In genomic region chr5:113271015-113271414, GRCh38 we compare ENCODE assay signal across 19 cellular contexts.
A peak's percentile ranks its signal among the peaks of the same experiment; 100 is the strongest.
DNase-seq lines count a peak whose midpoint lies in the region; ATAC-seq, FAIRE-seq and TF ChIP-seq lines count a peak whose summit lies in the region.
"Had no signal": no experiment of that assay in that cellular context is flagged by ENCODE, and none has a peak within 500 bp of the region (broad histone marks: within the 10 kb centered on the region; RNA-seq: fewer than 3 reads in every experiment).

No MANE protein-coding gene starts in this region.

- H3K4me1 ChIP-seq in HepG2 (ENCODE audit: insufficient read depth, low read length), result no peaks in the 10 kb centered on the region
- H3K4me1 ChIP-seq in right lobe of liver, result peaks cover 0 to 29% (median 7%) of the 10 kb centered on the region in 4 donors
- H3K4me1 ChIP-seq in adrenal gland (replicated peaks in 1 of 2), result no peaks in the 10 kb centered on the region

- no peak overlapping the region for H3K4me3 ChIP-seq in HepG2 (replicated peaks in 1 of 3; ENCODE audit: insufficient read depth in 1 of 3, low read depth in 2 of 3, low read length in 3 of 3)
- H3K4me3 ChIP-seq in right lobe of liver, result no peak overlapping the region
- H3K4me3 ChIP-seq in brain microvascular endothelial cell (ENCODE audit: low read depth, low read length), result no peak overlapping the region
- H3K4me3 ChIP-seq in fibroblast of the aortic adventitia (ENCODE audit: low read depth, low read length), result no peak overlapping the region
- no peak overlapping the region for H3K4me3 ChIP-seq in adrenal gland
- H3K4me3 ChIP-seq: gastroesophageal sphincter, PC-9, upper lobe of right lung had no signal

- POLR2A ChIA-PET in HepG2 (lab: Yijun Ruan, JAX), result no interaction called here

- no peak for TF ChIP-seq CTCF in HepG2 (CRISPR knock-in tag; IDR thresholded peaks at IDR 0.05)
- TF ChIP-seq CTCF in right lobe of liver (IDR thresholded peaks at IDR 0.05), result no peak
- TF ChIP-seq CTCF in brain microvascular endothelial cell (IDR thresholded peaks at IDR 0.05; ENCODE audit: low read depth, low read length, missing control alignments), result no peak
- no peak for TF ChIP-seq CTCF in fibroblast of the aortic adventitia (IDR thresholded peaks at IDR 0.05; ENCODE audit: insufficient read depth, low read length)
- no peak for TF ChIP-seq CTCF in GM13976 (IDR thresholded peaks at IDR 0.05; ENCODE audit: borderline replicate concordance, control extremely low read depth, extremely low read depth, insufficient read depth, missing control alignments)
- TF ChIP-seq CTCF in adrenal gland (IDR thresholded peaks at IDR 0.05), result no peak

- TF ChIP-seq POLR2A in HepG2 (IDR thresholded peaks at IDR 0.05; ENCODE audit: insufficient read depth in 1 of 2, low read depth in 2 of 2, low read length in 2 of 2) (no peak), right lobe of liver (IDR thresholded peaks at IDR 0.05) (no peak), adrenal gland (IDR thresholded peaks at IDR 0.05) (no peak)

- H3K36me3 ChIP-seq in HepG2 (replicated peaks in 1 of 2; ENCODE audit: control insufficient read depth in 1 of 2, insufficient read depth in 2 of 2, low read length in 2 of 2) (no peaks in the 10 kb centered on the region), right lobe of liver (no peaks in the 10 kb centered on the region), brain microvascular endothelial cell (replicated peaks) (no peaks in the 10 kb centered on the region), adrenal gland (replicated peaks in 1 of 2) (no peaks in the 10 kb centered on the region)
- H3K36me3 ChIP-seq: gastroesophageal sphincter, upper lobe of right lung had no signal

- TF ChIP-seq RAD21 in HepG2 (CRISPR knock-in tag; IDR thresholded peaks at IDR 0.05), result no peak

- no peak for FAIRE-seq in HepG2 (lab: Jason Lieb, UNC)

- H3K27ac ChIP-seq in HepG2 (ENCODE audit: extremely low read length, insufficient read depth, low read length) (no peak overlapping the region), right lobe of liver (no peak overlapping the region), brain microvascular endothelial cell (peak overlapping the region; percentile 76), adrenal gland (no peak overlapping the region)
- H3K27ac ChIP-seq: gastroesophageal sphincter, PC-9, upper lobe of right lung had no signal

- H3K79me2 ChIP-seq in HepG2 (ENCODE audit: insufficient read depth, low read length), result no peaks in the 10 kb centered on the region

- BruUV-seq in HepG2 (replicated peaks; lab: Mats Ljungman, UMichigan), result no TSS peak

- TF ChIP-seq EP300 in HepG2 (IDR thresholded peaks at IDR 0.05; ENCODE audit: low read depth in 2 of 2, low read length in 2 of 2) (no peak), HepG2 (CRISPR knock-in tag; IDR thresholded peaks at IDR 0.05; ENCODE audit: borderline replicate concordance) (no peak)

- WGBS in HepG2 (ENCODE audit: low lambda C conversion rate), result 23% methylated on average over 2 of the region's 2 CpGs
- 78% methylated on average over 2 of the region's 2 CpGs for whole genome bisulfite sequencing in right lobe of liver (ENCODE audit: insufficient coverage, low coverage, low lambda C conversion rate, missing lambda C conversion rate)
- 77 to 89% (median 84%) methylated on average over 2 of the region's 2 CpGs for WGBS in adrenal gland, 4 donors

- H3K9me3 ChIP-seq in HepG2 (ENCODE audit: low read length) (no peaks in the 10 kb centered on the region), right lobe of liver (no peaks in the 10 kb centered on the region), adrenal gland (replicated peaks in 1 of 3) (no peaks in the 10 kb centered on the region)
- H3K9me3 ChIP-seq: gastroesophageal sphincter, upper lobe of right lung had no signal

- no peak overlapping the region for H2AFZ ChIP-seq in HepG2 (ENCODE audit: low read length)
- H2AFZ ChIP-seq: PC-9 had no signal

- H3K4me2 ChIP-seq in HepG2 (ENCODE audit: low read depth, low read length), result no peak overlapping the region
- H3K4me2 ChIP-seq: PC-9 had no signal

- no peaks in the 10 kb centered on the region for H3K27me3 ChIP-seq in HepG2 (ENCODE audit: control insufficient read depth in 1 of 2, insufficient read depth in 2 of 2, low read length in 2 of 2)
- no peaks in the 10 kb centered on the region for H3K27me3 ChIP-seq in right lobe of liver
- no peaks in the 10 kb centered on the region for H3K27me3 ChIP-seq in brain microvascular endothelial cell (replicated peaks)
- no peaks in the 10 kb centered on the region for H3K27me3 ChIP-seq in adrenal gland
- H3K27me3 ChIP-seq: gastroesophageal sphincter, upper lobe of right lung had no signal

- intact Hi-C loops in HepG2 (cut with micrococcal nuclease; ENCODE audit: unreplicated experiment) (no loop called here), right lobe of liver (cut with DNase I) (no loop called here), adrenal gland (cut with DNase I) (no loop called here)

- H4K20me1 ChIP-seq in HepG2 (ENCODE audit: insufficient read depth, low read length), result no peaks in the 10 kb centered on the region

- in situ Hi-C loops in HepG2 (cut with HindIII; ENCODE audit: extremely low pct_ligation_motif_present, low pct_unique_long_range_greater_than_20kb), result no loop called here
- in situ Hi-C loops in brain microvascular endothelial cell (cut with HindIII; ENCODE audit: low pct_ligation_motif_present, low sequenced_read_pairs), result no loop called here
- in situ Hi-C loops in GM13976 (cut with MboI; ENCODE audit: low sequenced_read_pairs, unreplicated experiment), result no loop called here

- CTCF ChIA-PET in HepG2 (lab: Yijun Ruan, JAX; ENCODE audit: low intra/inter-chr PET ratio, low total read pairs), result no interaction called here

- ATAC-seq in HepG2 (no peak), right lobe of liver (no peak), HG03521 (IDR thresholded peaks at IDR 0.05; ENCODE audit: unreplicated experiment) (no peak)
- ATAC-seq: activated CD4-positive, CD25-positive, alpha-beta regulatory T cell treated with anti-CD3 and anti-CD28 coated beads, Interleukin-2, amount 50 U/mL, for 24 hours; activated CD8-positive, alpha-beta T cell treated with anti-CD3 and anti-CD28 coated beads for 36 hours; gastroesophageal sphincter; right cardiac atrium; upper lobe of right lung had no signal

- no peak overlapping the region for H3K9ac ChIP-seq in HepG2 (ENCODE audit: insufficient read depth, low read depth, low read length)

- no peak for DNase-seq in HepG2 (ENCODE audit: low spot score)
- DNase-seq in right lobe of liver, result no peak
- DNase-seq in brain microvascular endothelial cell, result peak; percentile 58
- peak; percentile 80 for DNase-seq in fibroblast of the aortic adventitia (ENCODE audit: low read depth)
- no peak for DNase-seq in COLO668 (lab: John Stamatoyannopoulos, UW; ENCODE audit: unreplicated experiment)
- no peak for DNase-seq in GM13976 (ENCODE audit: low spot score)
- DNase-seq in adrenal gland, result no peak
- DNase-seq: activated CD8-positive, alpha-beta T cell treated with anti-CD3 and anti-CD28 coated beads for 36 hours; activated naive CD4-positive, alpha-beta T cell treated with Interleukin-2 at 50 U/mL for 16 hours; NCI-H187; NCI-H2227 treated with DMSO at 0.1 percent for 48 hours; nucleus accumbens; PC-9; right cardiac atrium; stimulated activated CD4-positive, alpha-beta T cell treated with anti-CD3 and anti-CD28 coated beads, Interleukin-15, amount 100 ng/mL, for 24 hours; upper lobe of right lung had no signal

TF ChIP-seq in HepG2, 621 proteins besides CTCF, POLR2A, EP300 and RAD21:
- TF ChIP-seq MAFF (IDR thresholded peaks at IDR 0.05; ENCODE audit: low read depth, low read length) (peak; percentile 45), KLF9 (CRISPR knock-in tag; IDR thresholded peaks at IDR 0.05; ENCODE audit: low read depth) (no peak), ATF3 (CRISPR knock-in tag; IDR thresholded peaks at IDR 0.05) (no peak), MAFK (conservative IDR thresholded peaks at IDR 0.05 in 1 of 2, IDR thresholded peaks at IDR 0.05 in 1 of 2; ENCODE audit: low read length in 2 of 2) (0 out of 4 replicates have a peak, but pooled peaks of 1 of the 2 experiments have one; percentile 29)

Comparison
In these comparisons a context has a peak if more than half of its experiments do, and no peak if none do; other contexts are left out.
1. DNase-seq: peak in brain microvascular endothelial cell (single experiment) and fibroblast of the aortic adventitia (single experiment); none in HepG2 (single experiment), right lobe of liver (0 of 3), COLO668 (single experiment), GM13976 (single experiment) and adrenal gland (0 of 7).